In the genomic region with DNA sequence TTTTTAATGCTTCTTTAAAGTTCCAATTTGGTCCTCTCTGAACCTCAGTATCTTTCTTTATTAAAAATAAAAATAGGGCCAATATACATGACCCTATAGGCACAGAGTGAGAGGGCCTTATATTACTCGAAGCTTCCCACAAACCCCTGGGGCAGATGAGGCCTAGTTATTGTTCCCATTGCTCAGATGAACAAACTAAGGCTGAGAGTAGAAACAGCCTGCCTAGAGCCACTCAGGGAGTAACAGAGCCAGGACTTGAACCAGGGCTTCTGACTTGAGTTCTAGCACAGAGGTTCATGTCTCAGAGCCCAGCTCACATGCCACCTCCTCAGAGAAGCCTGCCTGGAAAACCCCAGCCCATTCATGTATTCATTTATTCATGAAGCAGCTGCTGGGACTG, we compare ENCODE assay signal across 21 cellular contexts.
"Had no signal": no experiment of that assay in that cellular context is flagged by ENCODE, and none has a peak within 500 bp of the region (broad histone marks: within the 10 kb centered on the region; RNA-seq: fewer than 3 reads in every experiment).

No MANE protein-coding gene starts in this region.

- H3K4me3 Mint-ChIP-seq: activated T-helper 1 cell treated with anti-CD3 and anti-CD28 coated beads, Interleukin-12 subunit alpha, Interleukin-12 subunit beta, Interleukin-2, Interleukin-4 antibody, amounts not matched to agents 30 ng/mL and 10 ng/mL and 1 ng/mL, durations not matched to agents 14 hours and 24 hours and 36 hours; dendritic cell treated with granulocyte-macrophage colony-stimulating factor and Interleukin-4, amounts not matched to agents 40 ng/mL and 50 ng/mL, for 4 days; naive B cell had no signal

- H3K27ac Mint-ChIP-seq: activated T-helper 1 cell treated with anti-CD3 and anti-CD28 coated beads, Interleukin-12 subunit alpha, Interleukin-12 subunit beta, Interleukin-2, Interleukin-4 antibody, amounts not matched to agents 30 ng/mL and 10 ng/mL and 1 ng/mL, durations not matched to agents 14 hours and 24 hours and 36 hours; dendritic cell treated with granulocyte-macrophage colony-stimulating factor and Interleukin-4, amounts not matched to agents 40 ng/mL and 50 ng/mL, for 4 days had no signal

- H3K27me3 Mint-ChIP-seq: dendritic cell treated with granulocyte-macrophage colony-stimulating factor and Interleukin-4, amounts not matched to agents 40 ng/mL and 50 ng/mL, for 4 days; naive B cell had no signal

- DNase-seq: activated CD4-positive, alpha-beta T cell treated with anti-CD3 and anti-CD28 coated beads for 1 hour; activated CD8-positive, alpha-beta memory T cell treated with anti-CD3 and anti-CD28 coated beads for 24 hours; activated naive CD4-positive, alpha-beta T cell treated with anti-CD3 and anti-CD28 coated beads, Interleukin-2, amount 50 U/mL, for 16 hours; adrenal gland; cerebellar nuclear complex; effector memory CD4-positive, alpha-beta T cell; left cardiac atrium; mesenchymal stem cell; naive B cell; stimulated activated CD4-positive, alpha-beta T cell treated with anti-CD3 and anti-CD28 coated beads, Interleukin-4, amount 100 ng/mL, for 1 hour; T-helper 2 cell; upper lobe of right lung; WERI-Rb-1 had no signal

- ATAC-seq: left cardiac atrium, mucosa of descending colon, pancreas, sciatic nerve, upper lobe of right lung had no signal

- H3K27ac ChIP-seq: adrenal gland, breast epithelium, hepatocyte, neutrophil, pancreas, upper lobe of right lung, WERI-Rb-1 had no signal

- H3K9me3 Mint-ChIP-seq: activated T-helper 1 cell treated with anti-CD3 and anti-CD28 coated beads, Interleukin-12 subunit alpha, Interleukin-12 subunit beta, Interleukin-2, Interleukin-4 antibody, amounts not matched to agents 30 ng/mL and 10 ng/mL and 1 ng/mL, durations not matched to agents 14 hours and 24 hours and 36 hours; dendritic cell treated with granulocyte-macrophage colony-stimulating factor and Interleukin-4, amounts not matched to agents 40 ng/mL and 50 ng/mL, for 4 days had no signal
